ENCODE assay signal across 1 cellular context in genomic region chr16:81831722-81832126, GRCh38.
TF ChIP-seq lines count a peak whose summit lies in the region.

No MANE protein-coding gene starts in this region.

TF ChIP-seq in WTC11, 78 proteins besides CTCF, POLR2A, EP300 and RAD21 (continued from another document):
- no peak for TF ChIP-seq ZMAT4 (CRISPR knock-in tag; IDR thresholded peaks at IDR 0.05)
- TF ChIP-seq, protein P1, sequence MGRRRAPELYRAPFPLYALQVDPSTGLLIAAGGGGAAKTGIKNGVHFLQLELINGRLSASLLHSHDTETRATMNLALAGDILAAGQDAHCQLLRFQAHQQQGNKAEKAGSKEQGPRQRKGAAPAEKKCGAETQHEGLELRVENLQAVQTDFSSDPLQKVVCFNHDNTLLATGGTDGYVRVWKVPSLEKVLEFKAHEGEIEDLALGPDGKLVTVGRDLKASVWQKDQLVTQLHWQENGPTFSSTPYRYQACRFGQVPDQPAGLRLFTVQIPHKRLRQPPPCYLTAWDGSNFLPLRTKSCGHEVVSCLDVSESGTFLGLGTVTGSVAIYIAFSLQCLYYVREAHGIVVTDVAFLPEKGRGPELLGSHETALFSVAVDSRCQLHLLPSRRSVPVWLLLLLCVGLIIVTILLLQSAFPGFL (CRISPR knock-in tag; IDR thresholded peaks at IDR 0.05; ENCODE audit: borderline replicate concordance), result no peak
- TF ChIP-seq, protein P2, sequence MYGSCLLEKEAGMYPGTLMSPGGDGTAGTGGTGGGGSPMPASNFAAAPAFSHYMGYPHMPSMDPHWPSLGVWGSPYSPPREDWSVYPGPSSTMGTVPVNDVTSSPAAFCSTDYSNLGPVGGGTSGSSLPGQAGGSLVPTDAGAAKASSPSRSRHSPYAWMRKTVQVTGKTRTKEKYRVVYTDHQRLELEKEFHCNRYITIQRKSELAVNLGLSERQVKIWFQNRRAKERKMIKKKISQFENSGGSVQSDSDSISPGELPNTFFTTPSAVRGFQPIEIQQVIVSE (CRISPR knock-in tag; IDR thresholded peaks at IDR 0.05; ENCODE audit: borderline replicate concordance), result no peak
- TF ChIP-seq ZNF396 (CRISPR knock-in tag; IDR thresholded peaks at IDR 0.05; ENCODE audit: borderline replicate concordance), result no peak
- TF ChIP-seq ZNF263 (CRISPR knock-in tag; IDR thresholded peaks at IDR 0.05; ENCODE audit: low read depth), result no peak
- TF ChIP-seq, protein P3, sequence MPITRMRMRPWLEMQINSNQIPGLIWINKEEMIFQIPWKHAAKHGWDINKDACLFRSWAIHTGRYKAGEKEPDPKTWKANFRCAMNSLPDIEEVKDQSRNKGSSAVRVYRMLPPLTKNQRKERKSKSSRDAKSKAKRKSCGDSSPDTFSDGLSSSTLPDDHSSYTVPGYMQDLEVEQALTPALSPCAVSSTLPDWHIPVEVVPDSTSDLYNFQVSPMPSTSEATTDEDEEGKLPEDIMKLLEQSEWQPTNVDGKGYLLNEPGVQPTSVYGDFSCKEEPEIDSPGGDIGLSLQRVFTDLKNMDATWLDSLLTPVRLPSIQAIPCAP (CRISPR knock-in tag; IDR thresholded peaks at IDR 0.05), result no peak
TF ChIP-seq in WTC11: peak in this region for 0.
